Comparison of ENCODE assay signal across 1 cellular context in genomic region chr7:55540226-55540858, GRCh38.
TF ChIP-seq lines count a peak whose summit lies in the region.

No MANE protein-coding gene starts in this region.

TF ChIP-seq in WTC11, 78 proteins besides CTCF, POLR2A, EP300 and RAD21:
- no peak for TF ChIP-seq NFYB (CRISPR knock-in tag; conservative IDR thresholded peaks at IDR 0.05; ENCODE audit: low read depth)
- no peak for TF ChIP-seq CREB1 (CRISPR knock-in tag; IDR thresholded peaks at IDR 0.05)
- no peak for TF ChIP-seq E2F1 (CRISPR knock-in tag; IDR thresholded peaks at IDR 0.05)
- TF ChIP-seq SMAD3 (CRISPR knock-in tag; IDR thresholded peaks at IDR 0.05; ENCODE audit: borderline replicate concordance) = no peak
- TF ChIP-seq EMX1 (CRISPR knock-in tag; IDR thresholded peaks at IDR 0.05) = no peak
- TF ChIP-seq ZNF512 (CRISPR knock-in tag; IDR thresholded peaks at IDR 0.05; ENCODE audit: borderline replicate concordance) = no peak
- TF ChIP-seq, protein P1, sequence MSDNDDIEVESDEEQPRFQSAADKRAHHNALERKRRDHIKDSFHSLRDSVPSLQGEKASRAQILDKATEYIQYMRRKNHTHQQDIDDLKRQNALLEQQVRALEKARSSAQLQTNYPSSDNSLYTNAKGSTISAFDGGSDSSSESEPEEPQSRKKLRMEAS (CRISPR knock-in tag; IDR thresholded peaks at IDR 0.05) = no peak
- TF ChIP-seq SMAD4 (CRISPR knock-in tag; IDR thresholded peaks at IDR 0.05) = no peak
- no peak for TF ChIP-seq HMGA2 (CRISPR knock-in tag; IDR thresholded peaks at IDR 0.05)
- no peak for TF ChIP-seq NFE2L1 (CRISPR knock-in tag; IDR thresholded peaks at IDR 0.05)
- TF ChIP-seq IRF1 (CRISPR knock-in tag; IDR thresholded peaks at IDR 0.05) = no peak
- TF ChIP-seq, protein P2, sequence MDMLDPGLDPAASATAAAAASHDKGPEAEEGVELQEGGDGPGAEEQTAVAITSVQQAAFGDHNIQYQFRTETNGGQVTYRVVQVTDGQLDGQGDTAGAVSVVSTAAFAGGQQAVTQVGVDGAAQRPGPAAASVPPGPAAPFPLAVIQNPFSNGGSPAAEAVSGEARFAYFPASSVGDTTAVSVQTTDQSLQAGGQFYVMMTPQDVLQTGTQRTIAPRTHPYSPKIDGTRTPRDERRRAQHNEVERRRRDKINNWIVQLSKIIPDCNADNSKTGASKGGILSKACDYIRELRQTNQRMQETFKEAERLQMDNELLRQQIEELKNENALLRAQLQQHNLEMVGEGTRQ (CRISPR knock-in tag; IDR thresholded peaks at IDR 0.05) = no peak
- no peak for TF ChIP-seq RELA (CRISPR knock-in tag; IDR thresholded peaks at IDR 0.05; ENCODE audit: borderline replicate concordance)
- no peak for TF ChIP-seq IRF2 (CRISPR knock-in tag; IDR thresholded peaks at IDR 0.05; ENCODE audit: borderline replicate concordance, low read depth)
- TF ChIP-seq FOXP1 (CRISPR knock-in tag; IDR thresholded peaks at IDR 0.05; ENCODE audit: borderline replicate concordance) = no peak
